Comparison of ENCODE assay signal across 1 cellular context in the genomic region with DNA sequence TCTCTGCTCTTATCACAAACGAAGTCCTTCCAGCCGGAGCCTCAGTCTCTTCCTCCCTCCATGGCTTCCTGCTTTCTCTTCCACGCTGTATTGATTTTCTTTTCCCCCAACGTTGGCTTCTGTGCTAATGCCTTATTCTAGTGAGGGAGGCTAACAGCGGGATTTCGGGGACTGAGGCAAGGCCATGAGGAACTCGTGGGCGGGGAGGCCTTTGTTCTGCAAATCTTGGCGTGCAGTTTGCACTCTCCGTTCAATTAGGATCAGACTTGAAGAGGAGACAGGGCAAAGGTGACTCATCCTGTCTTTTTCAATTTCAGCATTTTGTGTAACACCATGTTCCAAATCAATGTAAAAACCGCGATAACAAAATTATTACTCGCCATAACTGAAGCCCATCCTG.
TF ChIP-seq lines count a peak whose summit lies in the region.

No MANE protein-coding gene starts in this region.

TF ChIP-seq in H1, 55 proteins besides CTCF, POLR2A, EP300 and RAD21:
- TF ChIP-seq EGR1 (IDR thresholded peaks at IDR 0.05; ENCODE audit: borderline replicate concordance, low read depth, low read length): peak; percentile 64; the same call in 1 of the 2 replicates
- TF ChIP-seq, protein P1, sequence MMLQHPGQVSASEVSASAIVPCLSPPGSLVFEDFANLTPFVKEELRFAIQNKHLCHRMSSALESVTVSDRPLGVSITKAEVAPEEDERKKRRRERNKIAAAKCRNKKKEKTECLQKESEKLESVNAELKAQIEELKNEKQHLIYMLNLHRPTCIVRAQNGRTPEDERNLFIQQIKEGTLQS (IDR thresholded peaks at IDR 0.05; ENCODE audit: insufficient read depth, low read depth, low read length): no peak
- TF ChIP-seq KDM1A (IDR thresholded peaks at IDR 0.05; ENCODE audit: borderline replicate concordance, low read length): no peak
- TF ChIP-seq POU5F1 (IDR thresholded peaks at IDR 0.05; ENCODE audit: low read depth, low read length): no peak
- no peak for TF ChIP-seq BRCA1 (IDR thresholded peaks at IDR 0.05; ENCODE audit: low read depth, low read length)
TF ChIP-seq in H1: peak in this region for 1.
